In genomic region chr15:73994419-73994883, GRCh38 we compare ENCODE assay signal across 8 cellular contexts. TPM values are rescaled to one million over a fixed set of nuclear protein-coding genes. Genes with fewer than 3 reads are reported as not detected.
DNase-seq lines count a peak whose midpoint lies in the region; ATAC-seq and TF ChIP-seq lines count a peak whose summit lies in the region.

Gene PML (plus strand): TSS chr15:73994716. CDS start chr15:73994813, 97 bp downstream.

- intact Hi-C loops in testis (cut with DNase I; ENCODE audit: low total_unique reads), result no loop called here

- no peaks in the 10 kb centered on the region for H3K27me3 ChIP-seq in testis

- peaks cover 44% of the 10 kb centered on the region for H3K4me1 ChIP-seq in testis

- no peaks in the 10 kb centered on the region for H3K9me3 ChIP-seq in testis

- peak within 1 kb of the TSS; percentile 71 to 98 for H3K4me3 ChIP-seq in testis

- peaks cover 5 to 27% of the 10 kb centered on the region in 2 donors for H3K36me3 Mint-ChIP-seq in activated naive CD4-positive, alpha-beta T cell treated with anti-CD3 and anti-CD28 coated beads, Interleukin-2, amount 50 U/mL, for 72 hours

- TF ChIP-seq POLR2A in testis (IDR thresholded peaks at IDR 0.05), result peak; percentile 67

- DNase-seq in GM04503 (ENCODE audit: low read depth) (peak; percentile 74), NCI-H1092 (lab: John Stamatoyannopoulos, UW) (peak; percentile 84), SKM-1 (lab: John Stamatoyannopoulos, UW; ENCODE audit: unreplicated experiment) (peak; percentile 96), glomerular endothelial cell (ENCODE audit: extremely low read depth, low read depth, low spot score) (peak; percentile 81), omental fat pad (ENCODE audit: low spot score) (peak; percentile 91), testis (peak; percentile 99)
- DNase-seq in activated naive CD4-positive, alpha-beta T cell treated with anti-CD3 and anti-CD28 coated beads, Interleukin-2, amount 50 U/mL, for 72 hours (ENCODE audit: low spot score in 2 of 2), result peak; percentile 95

- H3K36me3 ChIP-seq in testis (ENCODE audit: low read depth, missing control alignments), result no peaks in the 10 kb centered on the region

- H3K9me3 Mint-ChIP-seq in activated naive CD4-positive, alpha-beta T cell treated with anti-CD3 and anti-CD28 coated beads, Interleukin-2, amount 50 U/mL, for 72 hours, result no peaks in the 10 kb centered on the region

- no peak for TF ChIP-seq CTCF in omental fat pad (IDR thresholded peaks at IDR 0.05)
- no peak for TF ChIP-seq CTCF in testis (IDR thresholded peaks at IDR 0.05)

- ATAC-seq in HG02571 (IDR thresholded peaks at IDR 0.05; ENCODE audit: unreplicated experiment) (peak; percentile 74), omental fat pad (ENCODE audit: low FRiP score) (peak; percentile 91)
- ATAC-seq in activated naive CD4-positive, alpha-beta T cell treated with anti-CD3 and anti-CD28 coated beads, Interleukin-2, amount 50 U/mL, for 72 hours, result peak; percentile 87 to 88

- H3K27ac ChIP-seq in testis, result peak within 1 kb of the TSS; percentile 92

- peak within 1 kb of the TSS; percentile 88 to 89 for H3K27ac Mint-ChIP-seq in activated naive CD4-positive, alpha-beta T cell treated with anti-CD3 and anti-CD28 coated beads, Interleukin-2, amount 50 U/mL, for 72 hours

- WGBS in testis, 2 donors, result 0 to 1% methylated on average over 15 to 26 of the region's 26 CpGs

RNA-seq across cellular contexts. Expression of gene PML, which starts in this region (rescaled TPM):
- 10 to 100 TPM; 76.3 to 91.7 TPM for total RNA-seq in activated naive CD4-positive, alpha-beta T cell treated with anti-CD3 and anti-CD28 coated beads, Interleukin-2, amount 50 U/mL, for 72 hours
- 196 and 216 TPM in 2 replicates for total RNA-seq in glomerular endothelial cell
- total RNA-seq in omental fat pad, result 100 to 1,000 TPM in 2 of 4 donors, 10 to 100 TPM in 2; 39.3 to 172 (median 86.5) TPM
- 10 to 100 TPM; 53.9 to 59.5 TPM for total RNA-seq in testis
- 20.9 TPM for polyA plus RNA-seq in testis (ENCODE audit: insufficient read depth, low read depth, low replicate concordance)

Comparison
In these comparisons a context has a peak if more than half of its experiments do, and no peak if none do; other contexts are left out.
1. Peak in every context shown above with its lines: DNase-seq, ATAC-seq, H3K4me3 ChIP-seq and H3K27ac ChIP-seq.